In the genomic region with DNA sequence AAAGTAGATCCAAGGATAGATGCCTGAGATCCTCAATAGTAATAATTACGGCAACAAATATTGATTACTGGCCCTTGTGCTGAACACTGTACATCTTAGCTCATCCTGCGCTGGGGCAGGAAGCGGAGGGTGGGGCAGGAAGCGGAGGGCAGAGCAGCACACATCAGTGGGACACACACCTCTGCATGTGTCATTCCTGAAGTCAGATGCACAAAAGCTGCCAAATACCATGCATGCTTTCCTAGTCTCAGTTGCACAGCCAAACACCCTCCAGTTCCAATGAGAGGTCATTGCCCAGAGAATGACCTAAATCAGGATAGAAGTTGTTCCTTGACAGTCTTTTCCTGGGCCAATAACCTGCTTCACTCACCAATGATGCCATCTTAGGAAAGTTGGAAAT, we compare ENCODE assay signal across 10 cellular contexts.
DNase-seq lines count a peak whose midpoint lies in the region; ATAC-seq and TF ChIP-seq lines count a peak whose summit lies in the region.
"Had no signal": no experiment of that assay in that cellular context is flagged by ENCODE, and none has a peak within 500 bp of the region (broad histone marks: within the 10 kb centered on the region; RNA-seq: fewer than 3 reads in every experiment).

No MANE protein-coding gene starts in this region.

- no peak for TF ChIP-seq CTCF in epithelial cell of esophagus (IDR thresholded peaks at IDR 0.05; ENCODE audit: insufficient read depth, low read depth, low read length, missing control alignments)

- H3K36me3 Mint-ChIP-seq in activated naive CD8-positive, alpha-beta T cell: no peaks in the 10 kb centered on the region
- no peaks in the 10 kb centered on the region for H3K36me3 Mint-ChIP-seq in activated naive CD8-positive, alpha-beta T cell treated with anti-CD3 and anti-CD28 coated beads for 36 hours
- H3K36me3 Mint-ChIP-seq in activated CD4-positive, alpha-beta memory T cell treated with anti-CD3 and anti-CD28 coated beads for 36 hours: no peaks in the 10 kb centered on the region

- intact Hi-C loops in activated CD4-positive, alpha-beta memory T cell treated with anti-CD3 and anti-CD28 coated beads for 36 hours (cut with micrococcal nuclease): no loop called here

- CTCF ChIA-PET in activated CD4-positive, alpha-beta memory T cell treated with anti-CD3 and anti-CD28 coated beads for 36 hours (lab: Charles Lee): interaction anchor here (1.0 to 1.7 kb wide), 3 partner anchors 9 to 17 kb away, joined by 3 to 8 read pairs (median 4); no protein-coding TSS in a partner anchor

- H3K27ac Mint-ChIP-seq in activated naive CD8-positive, alpha-beta T cell: peak overlapping the region; percentile 77
- H3K27ac Mint-ChIP-seq in activated naive CD8-positive, alpha-beta T cell treated with anti-CD3 and anti-CD28 coated beads for 36 hours: no peak overlapping the region
- peak overlapping the region; percentile 50 for H3K27ac Mint-ChIP-seq in activated CD4-positive, alpha-beta memory T cell treated with anti-CD3 and anti-CD28 coated beads for 36 hours

- POLR2A ChIA-PET in activated CD4-positive, alpha-beta memory T cell treated with anti-CD3 and anti-CD28 coated beads for 36 hours (lab: Charles Lee): no interaction called here

- no peak overlapping the region for H3K4me3 ChIP-seq in epithelial cell of esophagus (ENCODE audit: low read length)
- H3K4me3 ChIP-seq: lung had no signal

- peak overlapping the region; percentile 63 for H3K4me3 Mint-ChIP-seq in activated naive CD8-positive, alpha-beta T cell
- H3K4me3 Mint-ChIP-seq in activated naive CD8-positive, alpha-beta T cell treated with anti-CD3 and anti-CD28 coated beads for 36 hours: no peak overlapping the region
- H3K4me3 Mint-ChIP-seq in activated CD4-positive, alpha-beta memory T cell treated with anti-CD3 and anti-CD28 coated beads for 36 hours: no peak overlapping the region

- ATAC-seq in GM18498 (IDR thresholded peaks at IDR 0.05; ENCODE audit: unreplicated experiment) (no peak), GM21360 (IDR thresholded peaks at IDR 0.05; ENCODE audit: unreplicated experiment) (no peak)

- DNase-seq in activated naive CD8-positive, alpha-beta T cell treated with anti-CD3 and anti-CD28 coated beads for 36 hours: no peak
- DNase-seq in activated CD4-positive, alpha-beta memory T cell treated with anti-CD3 and anti-CD28 coated beads for 36 hours: peak; percentile 68
- DNase-seq in epithelial cell of esophagus (ENCODE audit: low read depth) (peak; percentile 68), SKM-1 treated with dmso at 0.1 percent for 144 hours (lab: John Stamatoyannopoulos, UW; ENCODE audit: unreplicated experiment) (no peak)
- DNase-seq in stimulated activated naive CD4-positive, alpha-beta T cell (lab: John Stamatoyannopoulos, UW): peak in 4 of 6 experiments; percentile 2 to 42 (median 22)
- DNase-seq: NCI-H1417 treated with DMSO at 0.1 percent for 48 hours had no signal

- no peaks in the 10 kb centered on the region for H3K9me3 Mint-ChIP-seq in activated naive CD8-positive, alpha-beta T cell (ENCODE audit: low read depth)
- H3K9me3 Mint-ChIP-seq in activated naive CD8-positive, alpha-beta T cell treated with anti-CD3 and anti-CD28 coated beads for 36 hours: no peaks in the 10 kb centered on the region
- H3K9me3 Mint-ChIP-seq in activated CD4-positive, alpha-beta memory T cell treated with anti-CD3 and anti-CD28 coated beads for 36 hours: no peaks in the 10 kb centered on the region

- peaks cover 41% of the 10 kb centered on the region for H3K4me1 Mint-ChIP-seq in activated naive CD8-positive, alpha-beta T cell (ENCODE audit: low read depth)
- peaks cover 5% of the 10 kb centered on the region for H3K4me1 Mint-ChIP-seq in activated naive CD8-positive, alpha-beta T cell treated with anti-CD3 and anti-CD28 coated beads for 36 hours
- peaks cover 13% of the 10 kb centered on the region for H3K4me1 Mint-ChIP-seq in activated CD4-positive, alpha-beta memory T cell treated with anti-CD3 and anti-CD28 coated beads for 36 hours (ENCODE audit: low read depth)

- no peaks in the 10 kb centered on the region for H3K27me3 Mint-ChIP-seq in activated naive CD8-positive, alpha-beta T cell
- no peaks in the 10 kb centered on the region for H3K27me3 Mint-ChIP-seq in activated naive CD8-positive, alpha-beta T cell treated with anti-CD3 and anti-CD28 coated beads for 36 hours
- H3K27me3 Mint-ChIP-seq in activated CD4-positive, alpha-beta memory T cell treated with anti-CD3 and anti-CD28 coated beads for 36 hours: no peaks in the 10 kb centered on the region

Comparison
In these comparisons a context has a peak if more than half of its experiments do, and no peak if none do; other contexts are left out.
1. DNase-seq: peak in activated CD4-positive, alpha-beta memory T cell treated with anti-CD3 and anti-CD28 coated beads for 36 hours (single experiment), epithelial cell of esophagus (single experiment) and stimulated activated naive CD4-positive, alpha-beta T cell (4 of 6); none in activated naive CD8-positive, alpha-beta T cell treated with anti-CD3 and anti-CD28 coated beads for 36 hours (single experiment) and SKM-1 treated with dmso at 0.1 percent for 144 hours (single experiment).